ENCODE assay signal across 18 cellular contexts in the genomic region with DNA sequence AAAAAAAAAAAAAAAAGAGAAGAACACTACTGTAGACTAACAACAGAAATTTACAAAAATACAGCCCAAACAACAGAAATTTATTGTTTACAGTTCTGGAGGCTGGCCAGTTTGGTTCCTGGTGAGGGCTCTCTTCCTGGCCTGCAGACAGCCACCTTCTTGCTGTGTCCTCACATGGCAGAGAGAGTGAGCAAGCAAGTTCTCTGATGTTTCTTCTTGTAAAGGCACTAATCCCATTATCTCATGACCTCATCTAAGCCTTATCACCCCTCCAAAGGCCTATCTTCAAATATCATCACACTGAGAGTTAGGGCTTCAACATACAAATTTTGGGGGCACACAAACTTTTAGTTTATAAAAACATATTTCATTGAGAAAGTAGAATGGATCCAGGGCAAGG. TPM values are rescaled to one million over a fixed set of nuclear protein-coding genes. Genes with fewer than 3 reads are reported as not detected.
"Had no signal": no experiment of that assay in that cellular context is flagged by ENCODE, and none has a peak within 500 bp of the region (broad histone marks: within the 10 kb centered on the region; RNA-seq: fewer than 3 reads in every experiment).

No MANE protein-coding gene starts in this region.

- H3K36me3 ChIP-seq: heart right ventricle, neural progenitor cell, uterus had no signal

- H3K27me3 ChIP-seq: testis, uterus had no signal

- H3K4me3 ChIP-seq: coronary artery, heart right ventricle, neural progenitor cell, testis, uterus had no signal

- H3K27me3 Mint-ChIP-seq: memory B cell had no signal

- H3K9me3 Mint-ChIP-seq: activated naive CD8-positive, alpha-beta T cell treated with anti-CD3 and anti-CD28 coated beads, Interleukin-2, amount 10 ng/mL, durations not matched to agents 7 days and 5 days; activated T-cell treated with anti-CD3 and anti-CD28 coated beads, Interleukin-2, amount 50 U/mL, for 4 hours; activated T-helper 2 cell treated with anti-CD3 and anti-CD28 coated beads, Interferon-gamma antibody, Interleukin-2, Interleukin-4, amounts not matched to agents 10 μg/mL and 5 μg/mL and 100 μg/mL, durations not matched to agents 14 hours and 24 hours and 36 hours; memory B cell had no signal

- DNase-seq: activated CD8-positive, alpha-beta memory T cell treated with anti-CD3 and anti-CD28 coated beads, Interleukin-2, amount 50 U/mL, for 48 hours; activated naive CD4-positive, alpha-beta T cell; activated naive CD8-positive, alpha-beta T cell treated with anti-CD3 and anti-CD28 coated beads, Interleukin-2, amount 10 ng/mL, durations not matched to agents 7 days and 5 days; activated T-cell treated with anti-CD3 and anti-CD28 coated beads, Interleukin-2, amount 50 U/mL, for 4 hours; amygdala; cerebellar nuclear complex; heart right ventricle; left colon; stimulated activated CD4-positive, alpha-beta T cell treated with anti-CD3 and anti-CD28 coated beads, Interleukin-2, amount 100 ng/mL, for 48 hours; stimulated activated naive CD4-positive, alpha-beta T cell; testis; trophoblast cell; uterus had no signal

- H3K9me3 ChIP-seq: heart right ventricle, testis, uterus had no signal

- H3K4me3 Mint-ChIP-seq: activated naive CD8-positive, alpha-beta T cell treated with anti-CD3 and anti-CD28 coated beads, Interleukin-2, amount 10 ng/mL, durations not matched to agents 7 days and 5 days; activated T-cell treated with anti-CD3 and anti-CD28 coated beads, Interleukin-2, amount 50 U/mL, for 4 hours; memory B cell; neural progenitor cell had no signal

- H3K27ac Mint-ChIP-seq: activated naive CD8-positive, alpha-beta T cell treated with anti-CD3 and anti-CD28 coated beads, Interleukin-2, amount 10 ng/mL, durations not matched to agents 7 days and 5 days; activated T-helper 2 cell treated with anti-CD3 and anti-CD28 coated beads, Interferon-gamma antibody, Interleukin-2, Interleukin-4, amounts not matched to agents 10 μg/mL and 5 μg/mL and 100 μg/mL, durations not matched to agents 14 hours and 24 hours and 36 hours; memory B cell; neural progenitor cell had no signal

- H3K27ac ChIP-seq: coronary artery, neural progenitor cell, testis, uterus had no signal

- H3K4me1 ChIP-seq: testis, uterus had no signal

- H3K9ac ChIP-seq: neural progenitor cell had no signal

- ATAC-seq: activated T-cell treated with anti-CD3 and anti-CD28 coated beads, Interleukin-2, amount 50 U/mL, for 4 hours; heart right ventricle; left colon had no signal

- H3K36me3 Mint-ChIP-seq: activated naive CD8-positive, alpha-beta T cell treated with anti-CD3 and anti-CD28 coated beads, Interleukin-2, amount 10 ng/mL, durations not matched to agents 7 days and 5 days had no signal

RNA-seq across cellular contexts. Expression of a gene that starts 7.7 kb away (rescaled TPM):
- total RNA-seq: epithelial cell of proximal tubule had no signal
